Comparison of ENCODE assay signal across 8 cellular contexts in genomic region chr12:92570056-92570753, GRCh38.
DNase-seq lines count a peak whose midpoint lies in the region; ATAC-seq, FAIRE-seq and TF ChIP-seq lines count a peak whose summit lies in the region.

No MANE protein-coding gene starts in this region.

- no peak overlapping the region for H3K27ac ChIP-seq in MM.1S (ENCODE audit: low read length)
- H3K27ac ChIP-seq in GM12878 (ENCODE audit: control insufficient read depth, insufficient read depth) = peak overlapping the region; percentile 55
- H3K27ac ChIP-seq in hepatocyte = no peak overlapping the region
- H3K27ac ChIP-seq in sigmoid colon = peak overlapping the region in 1 of 4 donors; percentile 11

- TF ChIP-seq CTCF in AG04449 (IDR thresholded peaks at IDR 0.05; ENCODE audit: insufficient read depth, low read length, missing control alignments) (peak; percentile 48), GM12865 (IDR thresholded peaks at IDR 0.05; ENCODE audit: insufficient read depth, low read depth, low read length, missing control alignments) (peak; percentile 51), HFFc6 (IDR thresholded peaks at IDR 0.05) (peak; percentile 92), MM.1S (IDR thresholded peaks at IDR 0.05; ENCODE audit: low read length) (peak; percentile 91), GM12878 (IDR thresholded peaks at IDR 0.05 in 2 of 3, conservative IDR thresholded peaks at IDR 0.05 in 1 of 3; ENCODE audit: control insufficient read depth in 2 of 3, extremely low read depth in 1 of 3, insufficient read depth in 1 of 3, low read depth in 3 of 3, low read length in 3 of 3) (peak; percentile 47 to 76 (median 48); a peak in 5 of 6 replicates), hepatocyte (IDR thresholded peaks at IDR 0.05; ENCODE audit: poor library complexity) (peak; percentile 87), sigmoid colon (IDR thresholded peaks at IDR 0.05) (peak; percentile 58 to 88 (median 80))

- H3K4me1 ChIP-seq in MM.1S (ENCODE audit: low read length) (peaks cover 15% of the 10 kb centered on the region), GM12878 (ENCODE audit: control insufficient read depth, insufficient read depth, low read length) (peaks cover 11% of the 10 kb centered on the region; the same call in 1 of the 2 replicates), hepatocyte (ENCODE audit: insufficient read depth) (no peaks in the 10 kb centered on the region), sigmoid colon (peaks cover 0 to 8% (median 0%) of the 10 kb centered on the region in 4 donors)

- RAD21 ChIA-PET in GM12878 (lab: Charles Lee; ENCODE audit: unreplicated experiment) = interaction anchor here (0.6 to 5.2 kb wide), 34 partner anchors 9 to 1188 kb away, joined by 3 to 133 read pairs (median 4); partner anchors contain the start of gene BTG1

- POLR2A ChIA-PET in AG04449 (lab: Yijun Ruan, JAX) (interaction anchor here (1.9 to 2.8 kb wide), 2 partner anchors 424 to 426 kb away, joined by 10 to 18 read pairs; partner anchors contain the start of gene BTG1), GM12878 (lab: Charles Lee) (interaction anchor here (0.6 to 15.2 kb wide), 5 partner anchors 13 to 581 kb away, joined by 3 to 204 read pairs (median 8); no protein-coding TSS in a partner anchor)

- in situ Hi-C loops in GM12878 (cut with MboI) = loop anchor here (5.0 to 25.0 kb wide), 5 partner anchors 77 to 1183 kb away; partner anchors contain the start of gene BTG1

- peak; percentile 38 for DNase-seq in AG04449 (ENCODE audit: low read depth, low spot score)
- peak; percentile 86 for DNase-seq in GM12865 (ENCODE audit: low read depth)
- peak; percentile 69 for DNase-seq in HFFc6
- DNase-seq in MM.1S = peak; percentile 87
- peak; percentile 41 for DNase-seq in RCC 7860 (ENCODE audit: low spot score)
- DNase-seq in GM12878 (ENCODE audit: low read depth, low spot score) = peak; percentile 93
- DNase-seq in hepatocyte (ENCODE audit: low spot score) = peak; percentile 85
- DNase-seq in sigmoid colon = peak; percentile 75

- no peak overlapping the region for H3K4me3 ChIP-seq in AG04449 (ENCODE audit: low read depth, low read length)
- peak overlapping the region; percentile 16 for H3K4me3 ChIP-seq in GM12865 (ENCODE audit: low read depth, low read length)
- no peak overlapping the region for H3K4me3 ChIP-seq in MM.1S (ENCODE audit: low read length)
- H3K4me3 ChIP-seq in GM12878 = no peak overlapping the region
- H3K4me3 ChIP-seq in hepatocyte = no peak overlapping the region
- H3K4me3 ChIP-seq in sigmoid colon = no peak overlapping the region

- H3K27ac Mint-ChIP-seq in HFFc6 = no peak overlapping the region

- no peak overlapping the region for H3K4me3 Mint-ChIP-seq in HFFc6

- no peak overlapping the region for H3K9ac ChIP-seq in MM.1S (ENCODE audit: low read length)
- H3K9ac ChIP-seq in GM12878 (ENCODE audit: control insufficient read depth, insufficient read depth, low read length) = no peak overlapping the region

- H3K4me2 ChIP-seq in MM.1S (ENCODE audit: low read depth, low read length) (peak overlapping the region; percentile 17; the same call in 1 of the 2 replicates), GM12878 (ENCODE audit: control insufficient read depth, insufficient read depth) (peak overlapping the region; percentile 39), hepatocyte (no peak overlapping the region)

- H3K36me3 Mint-ChIP-seq in HFFc6 (ENCODE audit: low read depth) = no peaks in the 10 kb centered on the region

- H3K9me2 ChIP-seq in MM.1S (replicated peaks; ENCODE audit: insufficient read depth, low read length) (no peaks in the 10 kb centered on the region), hepatocyte (replicated peaks; ENCODE audit: insufficient read depth) (no peaks in the 10 kb centered on the region)

- TF ChIP-seq RAD21 in GM12878 (IDR thresholded peaks at IDR 0.05; ENCODE audit: insufficient read depth, low read depth, low read length) = peak; percentile 81

- H3K9me3 Mint-ChIP-seq in HFFc6 = no peaks in the 10 kb centered on the region

- FAIRE-seq in RCC 7860 (lab: Jason Lieb, UNC) (peak; percentile 77), GM12878 (lab: Jason Lieb, UNC) (peak; percentile 86)

- TF ChIP-seq EP300 in GM12878 (IDR thresholded peaks at IDR 0.05; ENCODE audit: borderline replicate concordance in 1 of 2, control insufficient read depth in 1 of 2, low read depth in 2 of 2, low read length in 2 of 2) (no peak), sigmoid colon (IDR thresholded peaks at IDR 0.05) (no peak)

- peak; percentile 94 for ATAC-seq in GM12878

- no peaks in the 10 kb centered on the region for H4K20me1 ChIP-seq in MM.1S (ENCODE audit: insufficient read depth, low read length)
- no peaks in the 10 kb centered on the region for H4K20me1 ChIP-seq in GM12878 (ENCODE audit: control insufficient read depth, insufficient read depth)
- no peaks in the 10 kb centered on the region for H4K20me1 ChIP-seq in hepatocyte (ENCODE audit: insufficient read depth, poor library complexity, severe bottlenecking)

- SMC1A ChIA-PET in GM12878 (lab: Charles Lee; ENCODE audit: uncharacterized antibody, unreplicated experiment) = interaction anchor here (0.6 to 16.9 kb wide), 48 partner anchors 13 to 1188 kb away, joined by 3 to 805 read pairs (median 6); partner anchors contain the start of gene BTG1

- CTCF ChIA-PET in AG04449 (lab: Yijun Ruan, JAX) = interaction anchor here (0.7 to 4.1 kb wide), 19 partner anchors 9 to 1191 kb away, joined by 3 to 51 read pairs (median 5); partner anchors contain the start of gene BTG1
- CTCF ChIA-PET in GM12878 (lab: Yijun Ruan, JAX) = interaction anchor here (0.6 to 9.6 kb wide), 43 partner anchors 9 to 1188 kb away, joined by 3 to 179 read pairs (median 6); partner anchors contain the start of gene BTG1

- H3K27me3 ChIP-seq in MM.1S (replicated peaks; ENCODE audit: insufficient read depth, low read length) = no peaks in the 10 kb centered on the region
- no peaks in the 10 kb centered on the region for H3K27me3 ChIP-seq in GM12878 (replicated peaks in 1 of 2; ENCODE audit: control insufficient read depth in 2 of 2, insufficient read depth in 2 of 2, low read length in 1 of 2)
- no peaks in the 10 kb centered on the region for H3K27me3 ChIP-seq in hepatocyte
- no peaks in the 10 kb centered on the region for H3K27me3 ChIP-seq in sigmoid colon

- H3K79me2 ChIP-seq in MM.1S (ENCODE audit: low read length) (no peaks in the 10 kb centered on the region), GM12878 (ENCODE audit: control insufficient read depth, insufficient read depth, low read length) (no peaks in the 10 kb centered on the region; the same call in none of the 2 replicates), hepatocyte (no peaks in the 10 kb centered on the region)

- H3K9me3 ChIP-seq in MM.1S (replicated peaks; ENCODE audit: insufficient read depth, low read length) = no peaks in the 10 kb centered on the region
- peaks cover 3% of the 10 kb centered on the region; the same call in 2 of the 3 replicates for H3K9me3 ChIP-seq in GM12878 (replicated peaks; ENCODE audit: control insufficient read depth, insufficient read depth, low read length)
- no peaks in the 10 kb centered on the region for H3K9me3 ChIP-seq in hepatocyte (ENCODE audit: low read depth)
- H3K9me3 ChIP-seq in sigmoid colon = no peaks in the 10 kb centered on the region

- H3K4me1 Mint-ChIP-seq in HFFc6 (ENCODE audit: low read depth) = peaks cover 11% of the 10 kb centered on the region

- H3F3A ChIP-seq in MM.1S (ENCODE audit: insufficient read depth, low read length) = no peaks in the 10 kb centered on the region

- intact Hi-C loops in GM12878 (cut with micrococcal nuclease; ENCODE audit: unreplicated experiment) (loop anchor here (1.0 to 10.0 kb wide), 13 partner anchors 67 to 1188 kb away; no protein-coding TSS in a partner anchor), sigmoid colon (cut with DNase I) (loop anchor here (1.0 to 5.0 kb wide), 5 partner anchors 328 to 1208 kb away; no protein-coding TSS in a partner anchor)

- H2AFZ ChIP-seq in MM.1S (ENCODE audit: low read length) (no peak overlapping the region), GM12878 (ENCODE audit: control insufficient read depth, low read depth, low read length) (peak overlapping the region; percentile 5; the same call in 1 of the 2 replicates), hepatocyte (no peak overlapping the region)

- 2% methylated on average over 4 of the region's 4 CpGs for WGBS in GM12878 (ENCODE audit: insufficient coverage, insufficient replicate concordance, low lambda C conversion rate, missing lambda C conversion rate)
- 13% methylated on average over 4 of the region's 4 CpGs for WGBS in hepatocyte (ENCODE audit: low lambda C conversion rate, missing lambda C conversion rate)
- WGBS in sigmoid colon, 2 donors = 6 to 10% methylated on average over 4 of the region's 4 CpGs

- H3K27me3 Mint-ChIP-seq in HFFc6 (ENCODE audit: insufficient read depth) = no peaks in the 10 kb centered on the region

- TF ChIP-seq POLR2A in GM12878 (IDR thresholded peaks at IDR 0.05; ENCODE audit: low read depth, low read length) = no peak
- no peak for TF ChIP-seq POLR2A in sigmoid colon (IDR thresholded peaks at IDR 0.05)

- H3K36me3 ChIP-seq in MM.1S (replicated peaks; ENCODE audit: insufficient read depth, low read length) (no peaks in the 10 kb centered on the region), GM12878 (ENCODE audit: control insufficient read depth in 2 of 2, insufficient read depth in 2 of 2, low read length in 1 of 2) (peaks cover 0 to 2% of the 10 kb centered on the region in 2 experiments; a peak in 1 of 4 replicates), hepatocyte (replicated peaks; ENCODE audit: insufficient read depth, low read depth) (no peaks in the 10 kb centered on the region), sigmoid colon (no peaks in the 10 kb centered on the region)

- no TSS peak for BruUV-seq in GM12878 (replicated peaks; lab: Mats Ljungman, UMichigan)

TF ChIP-seq in GM12878, 131 proteins besides CTCF, POLR2A, EP300 and RAD21 (continues in another document):
- no peak for TF ChIP-seq SUPT20H (IDR thresholded peaks at IDR 0.05; ENCODE audit: borderline replicate concordance, control insufficient read depth, low read depth, low read length)
- TF ChIP-seq WRNIP1 (IDR thresholded peaks at IDR 0.05; ENCODE audit: borderline replicate concordance, low read depth, low read length) = 0 out of 2 replicates have a peak, but pooled peaks have one; percentile 86
- no peak for TF ChIP-seq JUND (IDR thresholded peaks at IDR 0.05; ENCODE audit: low read depth, low read length)

Comparison
In these comparisons a context has a peak if more than half of its experiments do, and no peak if none do; other contexts are left out.
1. DNase-seq: peak in every context shown above with its lines; median percentile 93 in GM12878; 87 in MM.1S; 86 in GM12865; 85 in hepatocyte; 75 in sigmoid colon; 69 in HFFc6; 41 in RCC 7860; 38 in AG04449.